In the genomic region with DNA sequence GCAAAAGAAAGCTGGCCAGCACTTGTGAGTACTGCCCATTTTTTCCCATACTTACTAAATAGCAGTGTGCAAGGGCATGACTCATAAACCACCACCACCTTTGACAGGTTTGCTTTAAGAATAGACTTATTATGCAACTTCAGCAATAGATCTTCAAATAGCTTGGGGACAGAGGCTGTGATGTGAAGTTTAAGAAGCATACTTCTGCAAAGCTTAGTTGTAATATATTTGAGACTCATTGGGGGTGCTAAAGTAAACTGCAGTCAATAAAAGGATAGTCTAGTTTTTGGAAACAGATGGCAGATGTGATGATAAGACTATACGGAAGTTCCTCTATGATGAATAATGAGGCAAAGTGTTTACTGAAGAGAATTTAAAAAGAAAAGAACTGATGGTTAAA, we compare ENCODE assay signal across 15 cellular contexts.
DNase-seq lines count a peak whose midpoint lies in the region; ATAC-seq and TF ChIP-seq lines count a peak whose summit lies in the region.
"Had no signal": no experiment of that assay in that cellular context is flagged by ENCODE, and none has a peak within 500 bp of the region (broad histone marks: within the 10 kb centered on the region; RNA-seq: fewer than 3 reads in every experiment).

No MANE protein-coding gene starts in this region.

- no peak overlapping the region for H3K27ac ChIP-seq in AG04450 (ENCODE audit: low read depth, low read length)
- no peak overlapping the region for H3K27ac ChIP-seq in IMR-90 (ENCODE audit: insufficient read depth, low read length)
- H3K27ac ChIP-seq in vagina: no peak overlapping the region
- H3K27ac ChIP-seq: esophagus squamous epithelium, tibial artery had no signal

- H2AK9ac ChIP-seq in IMR-90 (replicated peaks; ENCODE audit: low read depth, low read length, poor library complexity): no peak overlapping the region

- H3K4me3 ChIP-seq in AG04450 (ENCODE audit: low read depth, low read length) (no peak overlapping the region), IMR-90 (ENCODE audit: insufficient read depth, low read depth, low read length) (no peak overlapping the region), vagina (no peak overlapping the region)
- H3K4me3 ChIP-seq: esophagus squamous epithelium, tibial artery had no signal

- H3K9me3 ChIP-seq in AG04450 (ENCODE audit: control insufficient read depth, insufficient read depth, low read length) (no peaks in the 10 kb centered on the region), IMR-90 (ENCODE audit: control insufficient read depth, insufficient read depth, low read length) (no peaks in the 10 kb centered on the region), vagina (no peaks in the 10 kb centered on the region)
- H3K9me3 ChIP-seq: esophagus squamous epithelium, tibial artery had no signal

- no peak overlapping the region for H3K14ac ChIP-seq in IMR-90 (replicated peaks; ENCODE audit: low read depth, low read length)

- TF ChIP-seq POLR2A in IMR-90 (IDR thresholded peaks at IDR 0.05; ENCODE audit: low read depth, low read length) (no peak), vagina (IDR thresholded peaks at IDR 0.05) (no peak)

- H3K56ac ChIP-seq in IMR-90 (ENCODE audit: extremely low read depth, insufficient read depth, low read length): no peak overlapping the region

- H3K9ac ChIP-seq in IMR-90 (ENCODE audit: low read depth, low read length): no peak overlapping the region

- H4K91ac ChIP-seq in IMR-90 (ENCODE audit: insufficient read depth, low read depth, low read length): no peak overlapping the region

- dilution Hi-C loops in IMR-90 (cut with HindIII; ENCODE audit: low sequenced_read_pairs, unreplicated experiment): no loop called here

- H3K27me3 ChIP-seq in AG04450 (ENCODE audit: control insufficient read depth, insufficient read depth, low read length) (no peaks in the 10 kb centered on the region), IMR-90 (ENCODE audit: control insufficient read depth, insufficient read depth, low read length) (no peaks in the 10 kb centered on the region), vagina (no peaks in the 10 kb centered on the region)
- H3K27me3 ChIP-seq: esophagus squamous epithelium, tibial artery had no signal

- no peak overlapping the region for H2BK120ac ChIP-seq in IMR-90 (ENCODE audit: low read depth, low read length)

- H3K4me1 ChIP-seq in IMR-90 (ENCODE audit: control insufficient read depth, insufficient read depth, low read length): no peaks in the 10 kb centered on the region
- no peaks in the 10 kb centered on the region for H3K4me1 ChIP-seq in vagina
- H3K4me1 ChIP-seq: esophagus squamous epithelium, tibial artery had no signal

- CTCF ChIA-PET in AG04450 (lab: Charles Lee): interaction anchor here (0.5 to 1.5 kb wide), 2 partner anchors 14 to 622 kb away, joined by 3 to 6 read pairs; no protein-coding TSS in a partner anchor
- CTCF ChIA-PET in IMR-90 (lab: Yijun Ruan, JAX): interaction anchor here (0.8 kb wide), 1 partner anchor 42 kb away, joined by 3 read pairs; no protein-coding TSS in a partner anchor

- 0 out of 2 replicates have a peak overlapping the region, but pooled peaks have one; percentile 2 for H3K4me2 ChIP-seq in IMR-90 (ENCODE audit: low read depth, low read length)

- H3K4ac ChIP-seq in IMR-90 (ENCODE audit: low read depth, low read length): no peak overlapping the region

- H2AK5ac ChIP-seq in IMR-90 (ENCODE audit: low read depth, low read length): no peak overlapping the region

- in situ Hi-C loops in IMR-90 (cut with MboI; ENCODE audit: low sequenced_read_pairs): no loop called here

- H4K20me1 ChIP-seq in IMR-90 (ENCODE audit: insufficient read depth, low read length): no peaks in the 10 kb centered on the region

- DNase-seq in AG04450 (ENCODE audit: low read depth, low spot score): peak; percentile 7
- peak; percentile 61 for DNase-seq in IMR-90
- peak; percentile 54 for DNase-seq in SIG-M5 treated with dmso at 0.1 percent for 504 hours (lab: John Stamatoyannopoulos, UW; ENCODE audit: unreplicated experiment)
- DNase-seq in HuH-7.5 (ENCODE audit: low spot score): no peak
- no peak for DNase-seq in vagina (ENCODE audit: extremely low spot score in 2 of 2)
- DNase-seq in sciatic nerve (ENCODE audit: low spot score): no peak
- DNase-seq: ACHN; activated CD4-positive, alpha-beta T cell treated with anti-CD3 and anti-CD28 coated beads for 4 hours; activated effector memory CD4-positive, alpha-beta T cell treated with anti-CD3 and anti-CD28 coated beads, Interleukin-2, amount 50 U/mL, for 16 hours; esophagus squamous epithelium; islet precursor cell; naive thymus-derived CD8-positive, alpha-beta T cell; tibial artery had no signal

- H4K5ac ChIP-seq in IMR-90 (ENCODE audit: low read depth, low read length): no peak overlapping the region

- intact Hi-C loops in IMR-90 (cut with micrococcal nuclease) (loop anchor here (10.0 kb wide), 1 partner anchor 1076 kb away; no protein-coding TSS in a partner anchor), vagina (cut with DNase I) (no loop called here), sciatic nerve (cut with DNase I) (no loop called here)

- H2AFZ ChIP-seq in IMR-90 (replicated peaks; ENCODE audit: low read length, poor library complexity): no peak overlapping the region

- POLR2A ChIA-PET in AG04450 (lab: Yijun Ruan, JAX): no interaction called here
- POLR2A ChIA-PET in IMR-90 (lab: Charles Lee; ENCODE audit: unreplicated experiment): no interaction called here

- TF ChIP-seq RAD21 in IMR-90 (IDR thresholded peaks at IDR 0.05; ENCODE audit: low read length): no peak

- no peak overlapping the region for H4K8ac ChIP-seq in IMR-90 (ENCODE audit: low read depth in 2 of 2, low read length in 2 of 2)

- H3K36me3 ChIP-seq in IMR-90 (ENCODE audit: control insufficient read depth, insufficient read depth, low read length) (no peaks in the 10 kb centered on the region), vagina (no peaks in the 10 kb centered on the region)
- H3K36me3 ChIP-seq: esophagus squamous epithelium, tibial artery had no signal

- H2BK5ac ChIP-seq in IMR-90 (ENCODE audit: low read depth, low read length, poor library complexity, severe bottlenecking): no peak overlapping the region

- H3K23ac ChIP-seq in IMR-90 (ENCODE audit: low read depth, low read length): no peak overlapping the region

- TF ChIP-seq CTCF in AG04450 (IDR thresholded peaks at IDR 0.05; ENCODE audit: low read depth, low read length): no peak
- no peak for TF ChIP-seq CTCF in IMR-90 (conservative IDR thresholded peaks at IDR 0.05; ENCODE audit: low read depth, low read length)
- no peak for TF ChIP-seq CTCF in vagina (IDR thresholded peaks at IDR 0.05)

- H3K18ac ChIP-seq in IMR-90 (ENCODE audit: low read depth, low read length): no peak overlapping the region

- BruUV-seq in IMR-90 (replicated peaks; lab: Mats Ljungman, UMichigan): no TSS peak

- no peak overlapping the region for H2BK15ac ChIP-seq in IMR-90 (ENCODE audit: low read depth, low read length)

- peak; percentile 27; the same call in 1 of the 2 replicates for ATAC-seq in IMR-90 (ENCODE audit: low read depth)
- ATAC-seq in esophagus mucosa: peak; percentile 82
- ATAC-seq in sciatic nerve: no peak
- no peak for ATAC-seq in GM21367 (IDR thresholded peaks at IDR 0.05; ENCODE audit: unreplicated experiment)
- ATAC-seq: naive thymus-derived CD8-positive, alpha-beta T cell had no signal

- no peaks in the 10 kb centered on the region for H3K79me1 ChIP-seq in IMR-90 (ENCODE audit: low read depth in 1 of 2, low read length in 2 of 2)

- H2BK20ac ChIP-seq in IMR-90 (ENCODE audit: low read depth, low read length): no peak overlapping the region

- H3K9me1 ChIP-seq in IMR-90 (ENCODE audit: insufficient read depth, low read length): no peaks in the 10 kb centered on the region

- no CpG with 5 or more reads among the region's 1 CpG for WGBS in IMR-90 (ENCODE audit: extremely low coverage in 2 of 2, insufficient read length in 1 of 2), 2 experiments

TF ChIP-seq in IMR-90, 13 proteins besides CTCF, POLR2A, EP300 and RAD21:
- no peak for TF ChIP-seq RFX5 (IDR thresholded peaks at IDR 0.05; ENCODE audit: low read depth, low read length)
- peak; percentile 60; the same call in 1 of the 2 replicates for TF ChIP-seq CEBPB (IDR thresholded peaks at IDR 0.05; ENCODE audit: low read depth, low read length)

Comparison
In these comparisons a context has a peak if more than half of its experiments do, and no peak if none do; other contexts are left out.
1. DNase-seq: peak in AG04450 (single experiment), IMR-90 (single experiment) and SIG-M5 treated with dmso at 0.1 percent for 504 hours (single experiment); none in HuH-7.5 (single experiment), vagina (0 of 2) and sciatic nerve (single experiment).
2. ATAC-seq: peak in IMR-90 (single experiment) and esophagus mucosa (single experiment); none in sciatic nerve (single experiment) and GM21367 (single experiment).